ENCODE assay signal across 18 cellular contexts in the genomic region with DNA sequence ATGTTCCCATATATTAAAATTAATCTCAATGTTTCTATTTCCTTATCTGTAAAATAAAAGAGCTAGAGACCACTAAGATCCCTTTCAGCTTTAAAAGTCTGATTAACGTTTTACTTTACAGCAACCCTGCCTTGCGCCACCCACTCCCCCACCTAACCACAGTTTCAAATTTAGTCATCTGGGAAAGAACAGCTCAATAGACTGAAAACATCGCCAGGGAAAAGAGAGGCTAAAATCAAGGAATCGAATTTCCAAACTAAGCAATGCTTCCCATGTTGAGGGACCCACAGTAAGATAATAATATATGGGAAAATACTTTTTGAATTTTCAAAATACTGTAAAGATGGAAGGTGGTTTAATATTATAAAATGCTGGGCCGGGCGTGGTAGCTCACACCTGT. TPM values are rescaled to one million over a fixed set of nuclear protein-coding genes. Genes with fewer than 3 reads are reported as not detected.
DNase-seq lines count a peak whose midpoint lies in the region; ATAC-seq, FAIRE-seq and TF ChIP-seq lines count a peak whose summit lies in the region.
"Had no signal": no experiment of that assay in that cellular context is flagged by ENCODE, and none has a peak within 500 bp of the region (broad histone marks: within the 10 kb centered on the region; RNA-seq: fewer than 3 reads in every experiment).

No MANE protein-coding gene starts in this region.

- peak; percentile 27 for DNase-seq in stimulated activated CD4-positive, alpha-beta T cell treated with anti-CD3 and anti-CD28 coated beads, Interleukin-15, amount 100 ng/mL, for 24 hours
- DNase-seq in stimulated activated CD4-positive, alpha-beta T cell treated with anti-CD3 and anti-CD28 coated beads, Interleukin-1b, Interleukin-23, amount 100 ng/mL, for 48 hours: no peak
- DNase-seq in LHCN-M2 (ENCODE audit: low read depth) (peak; percentile 4), GM12878 (ENCODE audit: low read depth, low spot score) (no peak), HTR-8/SVneo (ENCODE audit: insufficient read length, low spot score) (no peak), A673 (ENCODE audit: low spot score) (no peak)
- DNase-seq: CD8-positive, alpha-beta memory T cell; HCEC 1CT; KBM-7; NCI-H1417 treated with DMSO at 0.1 percent for 48 hours; NCI-H2029 treated with DMSO at 0.1 percent for 48 hours; NCI-H510A treated with DMSO at 0.1 percent for 48 hours; Peyer's patch; Right ventricle myocardium superior had no signal

- BruUV-seq in GM12878 (replicated peaks; lab: Mats Ljungman, UMichigan) (no TSS peak), A673 (replicated peaks; lab: Mats Ljungman, UMichigan) (no TSS peak)

- POLR2A ChIA-PET in GM12878 (lab: Charles Lee): no interaction called here
- POLR2A ChIA-PET in A673 (lab: Charles Lee; ENCODE audit: low non-redundant PET): no interaction called here

- no peak for TF ChIP-seq RAD21 in GM12878 (IDR thresholded peaks at IDR 0.05; ENCODE audit: insufficient read depth, low read depth, low read length)

- H3K4me1 ChIP-seq in GM12878 (ENCODE audit: control insufficient read depth, insufficient read depth, low read length) (peaks cover 3% of the 10 kb centered on the region; the same call in 1 of the 2 replicates), A673 (ENCODE audit: insufficient read depth, low read length, poor library complexity, severe bottlenecking) (no peaks in the 10 kb centered on the region)
- H3K4me1 ChIP-seq: Peyer's patch had no signal

- no peak overlapping the region for H2AFZ ChIP-seq in GM12878 (ENCODE audit: control insufficient read depth, low read depth, low read length)

- H3K79me2 ChIP-seq in GM12878 (ENCODE audit: control insufficient read depth, insufficient read depth, low read length): no peaks in the 10 kb centered on the region

- H3K9ac ChIP-seq in GM12878 (ENCODE audit: control insufficient read depth, insufficient read depth, low read length): no peak overlapping the region

- no peak overlapping the region for H3K4me2 ChIP-seq in GM12878 (ENCODE audit: control insufficient read depth, insufficient read depth)

- H3K27me3 ChIP-seq in GM12878 (replicated peaks in 1 of 2; ENCODE audit: control insufficient read depth in 2 of 2, insufficient read depth in 2 of 2, low read length in 1 of 2) (no peaks in the 10 kb centered on the region), A673 (replicated peaks; ENCODE audit: insufficient read depth, low read depth, low read length, poor library complexity) (no peaks in the 10 kb centered on the region)
- H3K27me3 ChIP-seq: Peyer's patch had no signal

- no peak for FAIRE-seq in GM12878 (lab: Jason Lieb, UNC)
- FAIRE-seq in HTR-8/SVneo (lab: Jason Lieb, UNC): no peak

- no peak for TF ChIP-seq EP300 in GM12878 (IDR thresholded peaks at IDR 0.05; ENCODE audit: borderline replicate concordance in 1 of 2, control insufficient read depth in 1 of 2, low read depth in 2 of 2, low read length in 2 of 2)

- no peak overlapping the region for H3K4me3 ChIP-seq in GM12878
- no peak overlapping the region for H3K4me3 ChIP-seq in A673 (ENCODE audit: low read depth, low read length, poor library complexity, severe bottlenecking)
- H3K4me3 ChIP-seq: Peyer's patch had no signal

- RAD21 ChIA-PET in GM12878 (lab: Charles Lee; ENCODE audit: unreplicated experiment): interaction anchor here (0.9 to 5.2 kb wide), 10 partner anchors 12 to 772 kb away, joined by 3 to 38 read pairs (median 4); a partner anchor contains a TSS

- SMC1A ChIA-PET in GM12878 (lab: Charles Lee; ENCODE audit: uncharacterized antibody, unreplicated experiment): interaction anchor here (0.7 to 4.8 kb wide), 11 partner anchors 13 to 1215 kb away, joined by 3 to 30 read pairs (median 3); no protein-coding TSS in a partner anchor

- CTCF ChIA-PET in GM12878 (lab: Yijun Ruan, JAX): interaction anchor here (0.6 to 5.4 kb wide), 22 partner anchors 8 to 1215 kb away, joined by 3 to 70 read pairs (median 4); no protein-coding TSS in a partner anchor
- CTCF ChIA-PET in A673 (lab: Charles Lee): interaction anchor here (0.5 kb wide), 1 partner anchor 1363 kb away, joined by 3 read pairs; no protein-coding TSS in a partner anchor

- H4K20me1 ChIP-seq in GM12878 (ENCODE audit: control insufficient read depth, insufficient read depth): no peaks in the 10 kb centered on the region

- TF ChIP-seq POLR2A in GM12878 (IDR thresholded peaks at IDR 0.05; ENCODE audit: low read depth, low read length): no peak

- H3K9me3 ChIP-seq in GM12878 (replicated peaks; ENCODE audit: control insufficient read depth, insufficient read depth, low read length) (peaks cover 4% of the 10 kb centered on the region; the same call in 1 of the 3 replicates), A673 (ENCODE audit: low read depth, low read length, poor library complexity, severe bottlenecking) (no peaks in the 10 kb centered on the region)
- H3K9me3 ChIP-seq: Peyer's patch had no signal

- 13% methylated on average over 6 of the region's 6 CpGs for WGBS in GM12878 (ENCODE audit: insufficient coverage, insufficient replicate concordance, low lambda C conversion rate, missing lambda C conversion rate)

- H3K27ac ChIP-seq in GM12878 (ENCODE audit: control insufficient read depth, insufficient read depth) (no peak overlapping the region), A673 (ENCODE audit: low read depth, low read length, poor library complexity, severe bottlenecking) (no peak overlapping the region)
- H3K27ac ChIP-seq: Peyer's patch had no signal

- ATAC-seq in GM12878 (0 out of 3 replicates have a peak, but pooled peaks have one; percentile 23), GM19467 (IDR thresholded peaks at IDR 0.05; ENCODE audit: unreplicated experiment) (no peak)
- ATAC-seq: SK-N-SH treated with all-trans-retinoic acid at 6 μM for 48 hours had no signal

- intact Hi-C loops in GM12878 (cut with micrococcal nuclease; ENCODE audit: unreplicated experiment) (loop anchor here (5.0 to 10.0 kb wide), 3 partner anchors 202 to 584 kb away; no protein-coding TSS in a partner anchor), A673 (cut with micrococcal nuclease; ENCODE audit: unreplicated experiment) (loop anchor here (5.0 to 10.0 kb wide), 2 partner anchors 769 to 1212 kb away; no protein-coding TSS in a partner anchor)

- in situ Hi-C loops in GM12878 (cut with MboI): loop anchor here (5.0 to 25.0 kb wide), 2 partner anchors 764 to 1214 kb away; no protein-coding TSS in a partner anchor

- TF ChIP-seq CTCF in GM12878 (IDR thresholded peaks at IDR 0.05 in 2 of 3, conservative IDR thresholded peaks at IDR 0.05 in 1 of 3; ENCODE audit: control insufficient read depth in 2 of 3, extremely low read depth in 1 of 3, insufficient read depth in 1 of 3, low read depth in 3 of 3, low read length in 3 of 3): no peak
- TF ChIP-seq CTCF in A673 (conservative IDR thresholded peaks at IDR 0.05; ENCODE audit: low read depth, low read length): no peak

- H3K36me3 ChIP-seq in GM12878 (ENCODE audit: control insufficient read depth in 2 of 2, insufficient read depth in 2 of 2, low read length in 1 of 2) (no peaks in the 10 kb centered on the region), A673 (ENCODE audit: insufficient read depth, low read length, poor library complexity, severe bottlenecking) (no peaks in the 10 kb centered on the region)
- H3K36me3 ChIP-seq: Peyer's patch had no signal

TF ChIP-seq in GM12878, 131 proteins besides CTCF, POLR2A, EP300 and RAD21 (continues in another document):
- TF ChIP-seq, protein P1, sequence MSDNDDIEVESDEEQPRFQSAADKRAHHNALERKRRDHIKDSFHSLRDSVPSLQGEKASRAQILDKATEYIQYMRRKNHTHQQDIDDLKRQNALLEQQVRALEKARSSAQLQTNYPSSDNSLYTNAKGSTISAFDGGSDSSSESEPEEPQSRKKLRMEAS (IDR thresholded peaks at IDR 0.05; ENCODE audit: low read depth, low read length): no peak
- peak; percentile 67 to 72; a peak in 3 of 4 replicates for TF ChIP-seq IKZF2 (IDR thresholded peaks at IDR 0.05)

RNA-seq across cellular contexts. Expression of a gene that starts 6.6 kb away (rescaled TPM):
- total RNA-seq in LHCN-M2 (2014; rRNA removed) (0.06 TPM in 1 of 2 replicates, not detected in the other), GM12878 (2014; rRNA removed) (0.11 TPM in 1 of 2 replicates, not detected in the other), GM12878 (2014; rRNA removed; fragmentation: Illumina TruSeq; extraction: Trizol) (not detected in 2 replicates), GM12878 (2021) (not detected in 2 replicates), A673 (2021) (not detected in 2 replicates)
- polyA plus RNA-seq in LHCN-M2 (2012): 0.13 TPM
- total RNA-seq in GM12878 (2013; cell fraction: nucleolus; rRNA removed): 0.15 and 0.46 TPM in 2 replicates
- polyA plus RNA-seq in GM12878 (2011; ENCODE audit: low read depth): not detected
- polyA plus RNA-seq in GM12878 (2011; rRNA removed) (under 0.01 TPM in 1 of 2 replicates, not detected in the other), GM12878 (2014; fragmentation: Illumina TruSeq; extraction: Trizol) (0.01 TPM in 1 of 2 replicates, not detected in the other), GM12878 (2014; fragmentation: Nextera tagmentation; extraction: Ambion mirVana) (not detected), GM12878 (2014; rRNA removed) (not detected in 2 replicates), GM12878 (2016; fragmentation: Nextera tagmentation; extraction: Ambion mirVana) (not detected)
- polyA plus RNA-seq in GM12878 (2011; cell fraction: cytosol; rRNA removed): not detected in 2 replicates
- polyA plus RNA-seq in GM12878 (2011; cell fraction: nucleus; rRNA removed): 0.01 TPM in 1 of 2 replicates, not detected in the other
- not detected in 2 replicates for polyA plus RNA-seq in GM12878 (2012)
- 0.15 TPM in 2 replicates for polyA minus RNA-seq in GM12878 (2011; rRNA and poly(A)+ RNA removed)
- polyA minus RNA-seq in GM12878 (2011; cell fraction: cytosol; rRNA and poly(A)+ RNA removed): not detected in 2 replicates
- polyA minus RNA-seq in GM12878 (2011; cell fraction: nucleus; rRNA and poly(A)+ RNA removed): not detected in 2 replicates
- total RNA-seq: B cell; CD8-positive, alpha-beta memory T cell; MCF 10A; Peyer's patch; Right ventricle myocardium superior had no signal
- polyA plus RNA-seq: CD8-positive, alpha-beta memory T cell had no signal

RNA-seq across cellular contexts. Expression of a gene that starts 22.9 kb away (rescaled TPM):
- total RNA-seq in LHCN-M2 (2014; rRNA removed) (59.1 and 73.0 TPM in 2 replicates), GM12878 (2014; rRNA removed) (23.5 and 26.0 TPM in 2 replicates), GM12878 (2014; rRNA removed; fragmentation: Illumina TruSeq; extraction: Trizol) (22.8 and 23.2 TPM in 2 replicates), GM12878 (2021) (41.4 and 44.5 TPM in 2 replicates), A673 (2021) (33.0 and 34.9 TPM in 2 replicates)
- 187 TPM for polyA plus RNA-seq in LHCN-M2 (2012)
- 14.9 and 16.6 TPM in 2 replicates for total RNA-seq in GM12878 (2013; cell fraction: nucleolus; rRNA removed)
- polyA plus RNA-seq in GM12878 (2011; ENCODE audit: low read depth): 31.6 TPM
- polyA plus RNA-seq in GM12878 (2011; rRNA removed) (54.4 and 64.4 TPM in 2 replicates), GM12878 (2014; fragmentation: Illumina TruSeq; extraction: Trizol) (36.5 and 38.4 TPM in 2 replicates), GM12878 (2014; fragmentation: Nextera tagmentation; extraction: Ambion mirVana) (10 to 100 TPM; 10.1 to 19.3 TPM), GM12878 (2014; rRNA removed) (39.3 and 39.8 TPM in 2 replicates), GM12878 (2016; fragmentation: Nextera tagmentation; extraction: Ambion mirVana) (10 to 100 TPM; 74.2 to 74.6 TPM)
- polyA plus RNA-seq in GM12878 (2011; cell fraction: cytosol; rRNA removed): 50.4 and 53.2 TPM in 2 replicates
- polyA plus RNA-seq in GM12878 (2011; cell fraction: nucleus; rRNA removed): 37.1 and 43.1 TPM in 2 replicates
- 30.7 and 37.2 TPM in 2 replicates for polyA plus RNA-seq in GM12878 (2012)
- 47.8 and 51.2 TPM in 2 replicates for polyA minus RNA-seq in GM12878 (2011; rRNA and poly(A)+ RNA removed)
- 13.8 and 14.0 TPM in 2 replicates for polyA minus RNA-seq in GM12878 (2011; cell fraction: cytosol; rRNA and poly(A)+ RNA removed)
- 34.1 and 41.9 TPM in 2 replicates for polyA minus RNA-seq in GM12878 (2011; cell fraction: nucleus; rRNA and poly(A)+ RNA removed)

Comparison
In these comparisons a context has a peak if more than half of its experiments do, and no peak if none do; other contexts are left out.
1. DNase-seq: peak in stimulated activated CD4-positive, alpha-beta T cell treated with anti-CD3 and anti-CD28 coated beads, Interleukin-15, amount 100 ng/mL, for 24 hours (single experiment) and LHCN-M2 (single experiment); none in stimulated activated CD4-positive, alpha-beta T cell treated with anti-CD3 and anti-CD28 coated beads, Interleukin-1b, Interleukin-23, amount 100 ng/mL, for 48 hours (single experiment), GM12878 (single experiment), HTR-8/SVneo (single experiment) and A673 (single experiment).